ENCODE assay signal across 9 cellular contexts in the genomic region with DNA sequence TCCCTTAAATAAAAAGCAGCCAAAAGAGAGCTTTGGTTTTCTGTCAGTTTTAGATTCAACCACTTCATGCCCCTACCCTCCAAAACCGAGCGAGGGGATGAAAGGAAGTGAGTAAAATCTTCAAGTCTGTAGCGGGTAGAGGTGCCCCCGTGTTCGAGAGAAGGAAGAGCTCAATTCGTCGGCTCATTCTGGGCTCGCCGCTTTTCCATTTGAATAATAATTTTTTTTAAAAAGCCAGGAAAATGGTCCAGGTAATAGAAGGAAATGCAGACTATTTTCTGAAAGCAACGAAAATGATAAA.
DNase-seq lines count a peak whose midpoint lies in the region; ATAC-seq and TF ChIP-seq lines count a peak whose summit lies in the region.
"Had no signal": no experiment of that assay in that cellular context is flagged by ENCODE, and none has a peak within 500 bp of the region (broad histone marks: within the 10 kb centered on the region; RNA-seq: fewer than 3 reads in every experiment).

No MANE protein-coding gene starts in this region.

- TF ChIP-seq CTCF in left ventricle myocardium inferior (IDR thresholded peaks at IDR 0.05; ENCODE audit: borderline replicate concordance) (no peak), ascending aorta (IDR thresholded peaks at IDR 0.05) (no peak), lower lobe of right lung (IDR thresholded peaks at IDR 0.05) (no peak)

- H3K27me3 ChIP-seq in left ventricle myocardium inferior (ENCODE audit: low read depth) (no peaks in the 10 kb centered on the region), ascending aorta (no peaks in the 10 kb centered on the region), lower lobe of right lung (ENCODE audit: low read depth) (peaks cover 9% of the 10 kb centered on the region)

- ATAC-seq in Right ventricle myocardium superior (ENCODE audit: poor library complexity) (no peak), lower lobe of right lung (no peak)
- ATAC-seq: HCT116 had no signal

- intact Hi-C loops in left ventricle myocardium inferior (cut with micrococcal nuclease) (loop anchor here (5.0 kb wide), 1 partner anchor 653 kb away; no protein-coding TSS in a partner anchor), Right ventricle myocardium superior (cut with DNase I) (loop anchor here (5.0 to 10.0 kb wide), 2 partner anchors 653 to 761 kb away; no protein-coding TSS in a partner anchor), ascending aorta (cut with DNase I) (loop anchor here (2.0 to 10.0 kb wide), 8 partner anchors 27 to 1099 kb away; no protein-coding TSS in a partner anchor), lower lobe of right lung (cut with DNase I) (no loop called here)

- H3K9me3 ChIP-seq in left ventricle myocardium inferior (replicated peaks) (no peaks in the 10 kb centered on the region), ascending aorta (no peaks in the 10 kb centered on the region), lower lobe of right lung (no peaks in the 10 kb centered on the region)

- H3K27ac ChIP-seq in left ventricle myocardium inferior (replicated peaks): no peak overlapping the region
- H3K27ac ChIP-seq in ascending aorta: peak overlapping the region; percentile 68 to 97
- H3K27ac ChIP-seq in lower lobe of right lung: peak overlapping the region; percentile 80

- peaks cover 32% of the 10 kb centered on the region for H3K4me1 ChIP-seq in left ventricle myocardium inferior
- H3K4me1 ChIP-seq in ascending aorta: peaks cover 5 to 12% of the 10 kb centered on the region in 2 donors
- peaks cover 22% of the 10 kb centered on the region for H3K4me1 ChIP-seq in lower lobe of right lung

- H3K36me3 ChIP-seq in left ventricle myocardium inferior (no peaks in the 10 kb centered on the region), ascending aorta (peaks cover 0 to 11% of the 10 kb centered on the region in 2 donors), lower lobe of right lung (peaks cover 7% of the 10 kb centered on the region)

- DNase-seq in left ventricle myocardium inferior (no peak), Right ventricle myocardium superior (no peak), ascending aorta (ENCODE audit: low spot score in 2 of 2) (no peak), lower lobe of right lung (no peak), OCI-M1 (lab: John Stamatoyannopoulos, UW) (no peak), anterior cingulate cortex (lab: John Stamatoyannopoulos, UW) (no peak), dedifferentiated amniotic fluid mesenchymal stem cell (ENCODE audit: extremely low spot score) (no peak), NCI-H446 treated with DMSO at 0.1 percent for 48 hours (lab: John Stamatoyannopoulos, UW) (no peak)

- H3K4me3 ChIP-seq in left ventricle myocardium inferior (peak overlapping the region; percentile 85), ascending aorta (peak overlapping the region; percentile 92 to 98), lower lobe of right lung (peak overlapping the region; percentile 83)
